16 cellular contexts compared by ENCODE assay signal in the genomic region with DNA sequence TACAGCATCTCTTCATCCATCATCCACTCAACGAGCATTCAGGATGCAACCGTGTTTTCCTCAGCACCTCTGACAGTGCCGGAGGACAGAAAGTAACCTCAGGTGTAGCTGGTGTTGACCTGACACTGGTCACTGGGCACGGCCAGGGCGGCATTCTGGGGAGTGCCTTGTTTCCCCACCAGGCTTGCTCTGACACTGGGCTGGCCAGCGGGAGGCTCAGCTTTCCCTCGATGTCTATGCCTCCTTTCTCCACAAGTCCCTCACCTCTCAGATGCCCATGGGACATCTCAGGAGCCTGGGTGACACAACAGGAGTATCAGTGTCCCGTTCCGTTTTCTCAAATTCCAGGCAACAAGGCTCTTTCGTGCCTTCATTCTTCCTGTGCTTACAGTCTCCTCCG. TPM values are rescaled to one million over a fixed set of nuclear protein-coding genes. Genes with fewer than 3 reads are reported as not detected.
"Had no signal": no experiment of that assay in that cellular context is flagged by ENCODE, and none has a peak within 500 bp of the region (broad histone marks: within the 10 kb centered on the region; RNA-seq: fewer than 3 reads in every experiment).

No MANE protein-coding gene starts in this region.

- H3K27ac Mint-ChIP-seq: memory B cell, nephron progenitor cell, type B pancreatic cell had no signal

- DNase-seq: activated CD8-positive, alpha-beta memory T cell treated with anti-CD3 and anti-CD28 coated beads for 24 hours; activated effector memory CD4-positive, alpha-beta T cell treated with anti-CD3 and anti-CD28 coated beads, Interleukin-2, amount 50 U/mL, for 16 hours; adrenal gland; esophagus squamous epithelium; hypothalamus; kidney glomerular epithelial cell; left ventricle myocardium superior; nephron progenitor cell; psoas muscle; stimulated activated naive CD8-positive, alpha-beta T cell treated with anti-CD3 and anti-CD28 coated beads, Interleukin-15, Interleukin-2, amounts not matched to agents 100 U/mL and 50 U/mL, for 24 hours; T-helper 9 cell had no signal

- H3K9me3 Mint-ChIP-seq: memory B cell, nephron progenitor cell, type B pancreatic cell had no signal

- H3K36me3 Mint-ChIP-seq: type B pancreatic cell had no signal

- H3K4me1 Mint-ChIP-seq: memory B cell had no signal

- H3K4me3 Mint-ChIP-seq: memory B cell, nephron progenitor cell, type B pancreatic cell had no signal

- ATAC-seq: left ventricle myocardium superior; psoas muscle; right lobe of liver; stimulated activated naive CD8-positive, alpha-beta T cell treated with anti-CD3 and anti-CD28 coated beads, Interleukin-15, Interleukin-2, amounts not matched to agents 100 U/mL and 50 U/mL, for 24 hours had no signal

RNA-seq across cellular contexts. Expression of a gene that starts 28.9 kb away (rescaled TPM):
- total RNA-seq: endothelial cell of umbilical vein, fibroblast of villous mesenchyme had no signal
